21 cellular contexts compared by ENCODE assay signal in the genomic region with DNA sequence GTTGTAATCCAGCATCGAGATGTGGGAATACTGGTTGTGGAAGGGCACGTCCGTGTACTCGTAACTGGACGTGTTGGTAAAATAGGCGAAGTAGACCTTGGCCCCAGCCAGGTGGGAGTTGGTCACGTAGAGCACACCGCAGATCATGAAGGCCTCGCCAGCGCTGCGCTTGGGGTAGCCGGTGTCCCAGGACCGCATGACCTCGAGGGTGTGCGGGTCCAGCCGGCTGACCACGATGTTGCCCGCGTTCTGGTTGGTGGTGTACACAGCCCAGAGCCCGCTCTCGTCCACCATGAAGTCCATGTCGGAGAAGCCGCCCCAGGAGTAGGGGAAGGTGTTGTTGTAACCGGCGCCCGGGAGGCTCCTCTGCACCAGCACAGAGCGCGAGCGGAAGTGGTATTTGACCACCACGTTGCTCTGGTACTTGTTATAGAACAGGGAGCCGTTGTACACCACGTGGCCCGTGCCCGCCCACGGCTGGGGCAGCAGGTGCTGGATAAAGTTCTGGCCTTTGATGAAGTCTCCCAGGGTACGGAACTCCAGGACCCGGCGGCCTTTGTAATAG. TPM values are rescaled to one million over a fixed set of nuclear protein-coding genes. Genes with fewer than 3 reads are reported as not detected.
A peak's percentile ranks its signal among the peaks of the same experiment; 100 is the strongest.
DNase-seq lines count a peak whose midpoint lies in the region; ATAC-seq, FAIRE-seq and TF ChIP-seq lines count a peak whose summit lies in the region.
"Had no signal": no experiment of that assay in that cellular context is flagged by ENCODE, and none has a peak within 500 bp of the region (broad histone marks: within the 10 kb centered on the region; RNA-seq: fewer than 3 reads in every experiment).

No MANE protein-coding gene starts in this region.

- H3K9me3 Mint-ChIP-seq in T-cell (no peaks in the 10 kb centered on the region), endodermal cell (no peaks in the 10 kb centered on the region)
- H3K9me3 Mint-ChIP-seq in activated naive CD4-positive, alpha-beta T cell treated with anti-CD3 and anti-CD28 coated beads for 36 hours, result no peaks in the 10 kb centered on the region

- in situ Hi-C loops in HepG2 (cut with HindIII; ENCODE audit: extremely low pct_ligation_motif_present, low pct_unique_long_range_greater_than_20kb), result no loop called here

- H4K20me1 ChIP-seq in HepG2 (ENCODE audit: insufficient read depth, low read length), result no peaks in the 10 kb centered on the region

- H3K79me2 ChIP-seq in HepG2 (ENCODE audit: insufficient read depth, low read length), result no peaks in the 10 kb centered on the region

- H3K27me3 ChIP-seq in HepG2 (ENCODE audit: control insufficient read depth in 1 of 2, insufficient read depth in 2 of 2, low read length in 2 of 2), result no peaks in the 10 kb centered on the region
- H3K27me3 ChIP-seq in right lobe of liver, result no peaks in the 10 kb centered on the region
- no peaks in the 10 kb centered on the region for H3K27me3 ChIP-seq in endodermal cell (ENCODE audit: control insufficient read depth, insufficient read depth, low read length, poor library complexity, severe bottlenecking)
- H3K27me3 ChIP-seq in thyroid gland, result no peaks in the 10 kb centered on the region
- H3K27me3 ChIP-seq: BLaER1 treated with 17β-estradiol and CSF1 and Interleukin-3, amounts not matched to agents 10 nM and 100 nM; SJCRH30 had no signal

- TF ChIP-seq POLR2A in HepG2 (IDR thresholded peaks at IDR 0.05; ENCODE audit: insufficient read depth in 1 of 2, low read depth in 2 of 2, low read length in 2 of 2), result no peak
- TF ChIP-seq POLR2A in right lobe of liver (IDR thresholded peaks at IDR 0.05), result no peak
- no peak for TF ChIP-seq POLR2A in thyroid gland (IDR thresholded peaks at IDR 0.05)

- H3K4me1 ChIP-seq in HepG2 (ENCODE audit: insufficient read depth, low read length) (peaks cover 34% of the 10 kb centered on the region), right lobe of liver (no peaks in the 10 kb centered on the region), endodermal cell (ENCODE audit: control insufficient read depth, insufficient read depth, low read length) (no peaks in the 10 kb centered on the region), thyroid gland (no peaks in the 10 kb centered on the region)
- H3K4me1 ChIP-seq: SJCRH30 had no signal

- H3K9ac ChIP-seq in HepG2 (ENCODE audit: insufficient read depth, low read depth, low read length) (no peak overlapping the region), endodermal cell (ENCODE audit: extremely low read depth, low read length, poor library complexity, severe bottlenecking) (no peak overlapping the region)
- H3K9ac ChIP-seq: BLaER1 treated with 17β-estradiol and CSF1 and Interleukin-3, amounts not matched to agents 10 nM and 100 nM had no signal

- intact Hi-C loops in HepG2 (cut with micrococcal nuclease; ENCODE audit: unreplicated experiment) (no loop called here), right lobe of liver (cut with DNase I) (no loop called here), thyroid gland (cut with DNase I) (no loop called here)
- intact Hi-C loops in activated naive CD4-positive, alpha-beta T cell treated with anti-CD3 and anti-CD28 coated beads for 36 hours (cut with micrococcal nuclease), result no loop called here

- peaks cover 0 to 2% of the 10 kb centered on the region in 2 experiments; a peak in 1 of 5 replicates for H3K36me3 ChIP-seq in HepG2 (replicated peaks in 1 of 2; ENCODE audit: control insufficient read depth in 1 of 2, insufficient read depth in 2 of 2, low read length in 2 of 2)
- no peaks in the 10 kb centered on the region for H3K36me3 ChIP-seq in right lobe of liver
- peaks cover 6% of the 10 kb centered on the region for H3K36me3 ChIP-seq in endodermal cell (ENCODE audit: control insufficient read depth, insufficient read depth, low read length)
- no peaks in the 10 kb centered on the region for H3K36me3 ChIP-seq in thyroid gland
- H3K36me3 ChIP-seq: SJCRH30 had no signal

- CTCF ChIA-PET in HepG2 (lab: Yijun Ruan, JAX; ENCODE audit: low intra/inter-chr PET ratio, low total read pairs), result no interaction called here
- CTCF ChIA-PET in T-cell (lab: Charles Lee), result no interaction called here
- CTCF ChIA-PET in activated naive CD4-positive, alpha-beta T cell treated with anti-CD3 and anti-CD28 coated beads for 36 hours (lab: Charles Lee), result no interaction called here

- H3K27ac Mint-ChIP-seq in T-cell, result peak overlapping the region; percentile 8 to 28
- peak overlapping the region; percentile 44 for H3K27ac Mint-ChIP-seq in endodermal cell
- H3K27ac Mint-ChIP-seq in activated naive CD4-positive, alpha-beta T cell treated with anti-CD3 and anti-CD28 coated beads for 36 hours, result no peak overlapping the region
- H3K27ac Mint-ChIP-seq: HFFc6 had no signal

- TF ChIP-seq EP300 in HepG2 (IDR thresholded peaks at IDR 0.05; ENCODE audit: low read depth in 2 of 2, low read length in 2 of 2) (no peak), HepG2 (CRISPR knock-in tag; IDR thresholded peaks at IDR 0.05; ENCODE audit: borderline replicate concordance) (no peak)

- POLR2A ChIA-PET in HepG2 (lab: Yijun Ruan, JAX) (no interaction called here), T-cell (lab: Charles Lee) (no interaction called here)

- TF ChIP-seq CTCF in HepG2 (CRISPR knock-in tag; IDR thresholded peaks at IDR 0.05) (no peak), right lobe of liver (IDR thresholded peaks at IDR 0.05) (no peak), endodermal cell (conservative IDR thresholded peaks at IDR 0.05) (no peak), thyroid gland (IDR thresholded peaks at IDR 0.05) (no peak)

- no peak overlapping the region for H3K4me2 ChIP-seq in HepG2 (ENCODE audit: low read depth, low read length)
- H3K4me2 ChIP-seq: BLaER1 treated with 17β-estradiol and CSF1 and Interleukin-3, amounts not matched to agents 10 nM and 100 nM had no signal

- WGBS in HepG2 (ENCODE audit: low lambda C conversion rate), result 98% methylated on average over 31 of the region's 38 CpGs
- WGBS in right lobe of liver (ENCODE audit: insufficient coverage, low coverage, low lambda C conversion rate, missing lambda C conversion rate), result no CpG with 5 or more reads among the region's 38 CpGs
- WGBS in endodermal cell (ENCODE audit: insufficient coverage in 1 of 2, insufficient read length in 1 of 2), 2 experiments, result 95 to 96% methylated on average over 36 to 38 of the region's 38 CpGs
- 95% methylated on average over 16 to 37 of the region's 38 CpGs for WGBS in thyroid gland, 2 donors

- no peak for TF ChIP-seq RAD21 in HepG2 (CRISPR knock-in tag; IDR thresholded peaks at IDR 0.05)

- ATAC-seq in HepG2 (no peak), right lobe of liver (no peak), T-cell (replicated peaks in 1 of 4) (no peak)

- H3K9me3 ChIP-seq in HepG2 (ENCODE audit: low read length), result no peaks in the 10 kb centered on the region
- H3K9me3 ChIP-seq in right lobe of liver, result no peaks in the 10 kb centered on the region
- no peaks in the 10 kb centered on the region for H3K9me3 ChIP-seq in endodermal cell (ENCODE audit: control insufficient read depth, low read length)
- H3K9me3 ChIP-seq in thyroid gland, result no peaks in the 10 kb centered on the region
- H3K9me3 ChIP-seq: BLaER1 treated with 17β-estradiol and CSF1 and Interleukin-3, amounts not matched to agents 10 nM and 100 nM; SJCRH30 had no signal

- H3K27ac ChIP-seq in HepG2 (ENCODE audit: extremely low read length, insufficient read depth, low read length) (peak overlapping the region; percentile 34), right lobe of liver (no peak overlapping the region), endodermal cell (ENCODE audit: low read depth, low read length) (no peak overlapping the region), thyroid gland (no peak overlapping the region)
- H3K27ac ChIP-seq: BLaER1 treated with 17β-estradiol and CSF1 and Interleukin-3, amounts not matched to agents 10 nM and 100 nM; SJCRH30 had no signal

- no peak overlapping the region for H3K4me3 ChIP-seq in HepG2 (replicated peaks in 1 of 3; ENCODE audit: insufficient read depth in 1 of 3, low read depth in 2 of 3, low read length in 3 of 3)
- H3K4me3 ChIP-seq in right lobe of liver, result no peak overlapping the region
- no peak overlapping the region for H3K4me3 ChIP-seq in endodermal cell (ENCODE audit: low read length)
- H3K4me3 ChIP-seq in thyroid gland (replicated peaks in 1 of 3), result no peak overlapping the region
- H3K4me3 ChIP-seq: BLaER1 treated with 17β-estradiol and CSF1 and Interleukin-3, amounts not matched to agents 10 nM and 100 nM; SJCRH30 had no signal

- BruUV-seq in HepG2 (replicated peaks; lab: Mats Ljungman, UMichigan), result no TSS peak

- no peak for FAIRE-seq in HepG2 (lab: Jason Lieb, UNC)
- FAIRE-seq: A204.1, D721Med, GM12892, GM18507 had no signal

- no peak overlapping the region for H2AFZ ChIP-seq in HepG2 (ENCODE audit: low read length)

- H3K4me1 Mint-ChIP-seq in T-cell, result peaks cover 57 to 74% (median 57%) of the 10 kb centered on the region in 3 donors
- peaks cover 3% of the 10 kb centered on the region for H3K4me1 Mint-ChIP-seq in endodermal cell
- peaks cover 40% of the 10 kb centered on the region for H3K4me1 Mint-ChIP-seq in activated naive CD4-positive, alpha-beta T cell treated with anti-CD3 and anti-CD28 coated beads for 36 hours (ENCODE audit: low read depth)

- no peak for DNase-seq in HepG2 (ENCODE audit: low spot score)
- no peak for DNase-seq in right lobe of liver
- no peak for DNase-seq in T-cell
- no peak for DNase-seq in endodermal cell
- no peak for DNase-seq in thyroid gland
- DNase-seq in amniotic stem cell (lab: John Stamatoyannopoulos, UW), result no peak
- no peak for DNase-seq in activated naive CD4-positive, alpha-beta T cell treated with anti-CD3 and anti-CD28 coated beads for 36 hours
- no peak for DNase-seq in midbrain (lab: John Stamatoyannopoulos, UW)
- DNase-seq: HFFc6, Karpas-422, NCI-H1417 treated with DMSO at 0.1 percent for 48 hours, NCI-H187 treated with DMSO at 0.1 percent for 48 hours, NCI-H226, NCI-H524 treated with DMSO at 0.1 percent for 48 hours, RPMI8226, SJCRH30 had no signal

- no peaks in the 10 kb centered on the region for H3K27me3 Mint-ChIP-seq in T-cell
- H3K27me3 Mint-ChIP-seq in endodermal cell (ENCODE audit: insufficient read depth), result no peaks in the 10 kb centered on the region
- H3K27me3 Mint-ChIP-seq in activated naive CD4-positive, alpha-beta T cell treated with anti-CD3 and anti-CD28 coated beads for 36 hours (ENCODE audit: low read depth), result no peaks in the 10 kb centered on the region

- H3K4me3 Mint-ChIP-seq in T-cell (peak overlapping the region in 1 of 3 donors; percentile 1), endodermal cell (no peak overlapping the region)
- H3K4me3 Mint-ChIP-seq in activated naive CD4-positive, alpha-beta T cell treated with anti-CD3 and anti-CD28 coated beads for 36 hours, result no peak overlapping the region
- H3K4me3 Mint-ChIP-seq: HFFc6 had no signal

- peaks cover 15% of the 10 kb centered on the region for H3K36me3 Mint-ChIP-seq in T-cell
- peaks cover 27% of the 10 kb centered on the region for H3K36me3 Mint-ChIP-seq in endodermal cell (ENCODE audit: low read depth)
- H3K36me3 Mint-ChIP-seq in activated naive CD4-positive, alpha-beta T cell treated with anti-CD3 and anti-CD28 coated beads for 36 hours (ENCODE audit: low read depth), result peaks cover 3% of the 10 kb centered on the region

RNA-seq across cellular contexts. Expression of a gene that starts 19.2 kb away (rescaled TPM):
- total RNA-seq in HepG2 (2016; rRNA removed; fragmentation: Illumina TruSeq; extraction: Trizol) (67.3 and 72.0 TPM in 2 replicates), right lobe of liver (10 to 100 TPM; 19.9 to 54.5 (median 24.8) TPM), T-cell (10 to 100 TPM; 49.4 to 92.6 (median 79.4) TPM), endodermal cell (100 to 1,000 TPM in 1 of 2 donors, 10 to 100 TPM in 1; 92.4 to 101 TPM), thyroid gland (10 to 100 TPM; 50.0 to 98.0 (median 72.3) TPM)
- total RNA-seq in HepG2 (2016; cell fraction: cytosol; rRNA removed; fragmentation: Illumina TruSeq; extraction: Trizol; ENCODE audit: low read depth), result 25.2 and 25.3 TPM in 2 replicates
- total RNA-seq in HepG2 (2016; cell fraction: insoluble cytoplasmic fraction; rRNA removed; fragmentation: Illumina TruSeq; extraction: Trizol), result 65.2 and 75.0 TPM in 2 replicates
- total RNA-seq in HepG2 (2016; cell fraction: membrane; rRNA removed; fragmentation: Illumina TruSeq; extraction: Trizol), result 37.0 and 38.0 TPM in 2 replicates
- total RNA-seq in HepG2 (2016; cell fraction: nucleus; rRNA removed; fragmentation: Illumina TruSeq; extraction: Trizol), result 27.3 and 31.0 TPM in 2 replicates
- polyA plus RNA-seq in HepG2 (2011; rRNA removed), result 31.9 and 43.2 TPM in 2 replicates
- polyA plus RNA-seq in HepG2 (2011; cell fraction: cytosol; rRNA removed), result 39.4 and 64.9 TPM in 2 replicates
- polyA plus RNA-seq in HepG2 (2011; cell fraction: nucleus; rRNA removed), result 44.7 and 53.7 TPM in 2 replicates
- 19.6 and 20.3 TPM in 2 replicates for polyA plus RNA-seq in HepG2 (2012)
- polyA plus RNA-seq in HepG2 (2016; cell fraction: cytosol; fragmentation: Illumina TruSeq; extraction: Trizol; ENCODE audit: low read depth), result 20.1 and 20.5 TPM in 2 replicates
- 61.0 and 62.9 TPM in 2 replicates for polyA plus RNA-seq in HepG2 (2016; cell fraction: insoluble cytoplasmic fraction; fragmentation: Illumina TruSeq; extraction: Trizol; ENCODE audit: low read depth)
- 30.3 TPM in 2 replicates for polyA plus RNA-seq in HepG2 (2016; cell fraction: membrane; fragmentation: Illumina TruSeq; extraction: Trizol; ENCODE audit: low read depth)
- 55.0 and 61.1 TPM in 2 replicates for polyA plus RNA-seq in HepG2 (2016; cell fraction: nucleus; fragmentation: Illumina TruSeq; extraction: Trizol; ENCODE audit: insufficient read depth, low read depth)
- polyA minus RNA-seq in HepG2 (2011; rRNA and poly(A)+ RNA removed; ENCODE audit: low replicate concordance), result 15.9 and 27.0 TPM in 2 replicates
- polyA minus RNA-seq in HepG2 (2011; cell fraction: cytosol; rRNA and poly(A)+ RNA removed), result 10.9 and 16.1 TPM in 2 replicates
- 6.3 and 7.9 TPM in 2 replicates for polyA minus RNA-seq in HepG2 (2011; cell fraction: nucleus; rRNA and poly(A)+ RNA removed)
- 84.6 TPM for polyA plus RNA-seq in endodermal cell (2013, experiment 1 of 2)
- polyA plus RNA-seq in endodermal cell (2013, experiment 2 of 2), result 87.0 TPM
- 10 to 100 TPM; 84.5 to 88.1 TPM for total RNA-seq in activated naive CD4-positive, alpha-beta T cell treated with anti-CD3 and anti-CD28 coated beads for 36 hours

RNA-seq across cellular contexts. Expression of a gene that starts 26.6 kb away (rescaled TPM):
- total RNA-seq in HepG2 (2016; rRNA removed; fragmentation: Illumina TruSeq; extraction: Trizol) (373 and 382 TPM in 2 replicates), right lobe of liver (100 to 1,000 TPM; 152 to 303 (median 168) TPM), T-cell (100 to 1,000 TPM; 205 to 228 (median 215) TPM), endodermal cell (100 to 1,000 TPM; 415 to 506 TPM), thyroid gland (100 to 1,000 TPM; 141 to 743 (median 475) TPM)
- 139 and 172 TPM in 2 replicates for total RNA-seq in HepG2 (2016; cell fraction: cytosol; rRNA removed; fragmentation: Illumina TruSeq; extraction: Trizol; ENCODE audit: low read depth)
- 375 and 403 TPM in 2 replicates for total RNA-seq in HepG2 (2016; cell fraction: insoluble cytoplasmic fraction; rRNA removed; fragmentation: Illumina TruSeq; extraction: Trizol)
- total RNA-seq in HepG2 (2016; cell fraction: membrane; rRNA removed; fragmentation: Illumina TruSeq; extraction: Trizol), result 186 and 246 TPM in 2 replicates
- 155 and 174 TPM in 2 replicates for total RNA-seq in HepG2 (2016; cell fraction: nucleus; rRNA removed; fragmentation: Illumina TruSeq; extraction: Trizol)
- polyA plus RNA-seq in HepG2 (2011; rRNA removed), result 427 and 487 TPM in 2 replicates
- 507 and 557 TPM in 2 replicates for polyA plus RNA-seq in HepG2 (2011; cell fraction: cytosol; rRNA removed)
- 178 and 205 TPM in 2 replicates for polyA plus RNA-seq in HepG2 (2011; cell fraction: nucleus; rRNA removed)
- polyA plus RNA-seq in HepG2 (2012), result 308 and 326 TPM in 2 replicates
- 140 and 221 TPM in 2 replicates for polyA plus RNA-seq in HepG2 (2016; cell fraction: cytosol; fragmentation: Illumina TruSeq; extraction: Trizol; ENCODE audit: low read depth)
- polyA plus RNA-seq in HepG2 (2016; cell fraction: insoluble cytoplasmic fraction; fragmentation: Illumina TruSeq; extraction: Trizol; ENCODE audit: low read depth), result 360 and 409 TPM in 2 replicates
- 156 and 243 TPM in 2 replicates for polyA plus RNA-seq in HepG2 (2016; cell fraction: membrane; fragmentation: Illumina TruSeq; extraction: Trizol; ENCODE audit: low read depth)
- 294 and 307 TPM in 2 replicates for polyA plus RNA-seq in HepG2 (2016; cell fraction: nucleus; fragmentation: Illumina TruSeq; extraction: Trizol; ENCODE audit: insufficient read depth, low read depth)
- polyA minus RNA-seq in HepG2 (2011; rRNA and poly(A)+ RNA removed; ENCODE audit: low replicate concordance), result 47.1 and 96.5 TPM in 2 replicates
- 33.3 and 39.4 TPM in 2 replicates for polyA minus RNA-seq in HepG2 (2011; cell fraction: cytosol; rRNA and poly(A)+ RNA removed)
- 21.3 and 28.2 TPM in 2 replicates for polyA minus RNA-seq in HepG2 (2011; cell fraction: nucleus; rRNA and poly(A)+ RNA removed)
- polyA plus RNA-seq in endodermal cell (2013, experiment 1 of 2), result 627 TPM
- polyA plus RNA-seq in endodermal cell (2013, experiment 2 of 2), result 623 TPM
- total RNA-seq in activated naive CD4-positive, alpha-beta T cell treated with anti-CD3 and anti-CD28 coated beads for 36 hours, result 100 to 1,000 TPM; 287 to 298 TPM

RNA-seq across cellular contexts. Expression of a gene that starts 35.5 kb away (rescaled TPM):
- total RNA-seq in HepG2 (2016; rRNA removed; fragmentation: Illumina TruSeq; extraction: Trizol) (19.0 and 20.4 TPM in 2 replicates), right lobe of liver (10 to 100 TPM in 4 of 6 experiments, 1 to 10 TPM in 2; 9.8 to 18.4 (median 10.9) TPM), T-cell (10 to 100 TPM; 31.5 to 37.7 (median 35.0) TPM), endodermal cell (10 to 100 TPM; 28.3 to 28.8 TPM), thyroid gland (10 to 100 TPM; 16.7 to 37.1 (median 20.7) TPM)
- 6.1 and 6.2 TPM in 2 replicates for total RNA-seq in HepG2 (2016; cell fraction: cytosol; rRNA removed; fragmentation: Illumina TruSeq; extraction: Trizol; ENCODE audit: low read depth)
- total RNA-seq in HepG2 (2016; cell fraction: insoluble cytoplasmic fraction; rRNA removed; fragmentation: Illumina TruSeq; extraction: Trizol), result 15.4 and 21.7 TPM in 2 replicates
- total RNA-seq in HepG2 (2016; cell fraction: membrane; rRNA removed; fragmentation: Illumina TruSeq; extraction: Trizol), result 9.7 and 12.3 TPM in 2 replicates
- 18.7 and 20.1 TPM in 2 replicates for total RNA-seq in HepG2 (2016; cell fraction: nucleus; rRNA removed; fragmentation: Illumina TruSeq; extraction: Trizol)
- polyA plus RNA-seq in HepG2 (2011; rRNA removed), result 23.1 and 30.1 TPM in 2 replicates
- polyA plus RNA-seq in HepG2 (2011; cell fraction: cytosol; rRNA removed), result 15.4 and 23.3 TPM in 2 replicates
- 56.0 and 59.0 TPM in 2 replicates for polyA plus RNA-seq in HepG2 (2011; cell fraction: nucleus; rRNA removed)
- 17.5 and 22.5 TPM in 2 replicates for polyA plus RNA-seq in HepG2 (2012)
- 2.6 and 3.8 TPM in 2 replicates for polyA plus RNA-seq in HepG2 (2016; cell fraction: cytosol; fragmentation: Illumina TruSeq; extraction: Trizol; ENCODE audit: low read depth)
- 21.5 and 27.0 TPM in 2 replicates for polyA plus RNA-seq in HepG2 (2016; cell fraction: insoluble cytoplasmic fraction; fragmentation: Illumina TruSeq; extraction: Trizol; ENCODE audit: low read depth)
- polyA plus RNA-seq in HepG2 (2016; cell fraction: membrane; fragmentation: Illumina TruSeq; extraction: Trizol; ENCODE audit: low read depth), result 7.6 and 8.6 TPM in 2 replicates
- polyA plus RNA-seq in HepG2 (2016; cell fraction: nucleus; fragmentation: Illumina TruSeq; extraction: Trizol; ENCODE audit: insufficient read depth, low read depth), result 35.6 and 40.1 TPM in 2 replicates
- polyA minus RNA-seq in HepG2 (2011; rRNA and poly(A)+ RNA removed; ENCODE audit: low replicate concordance), result 9.7 and 38.5 TPM in 2 replicates
- 10.0 and 11.3 TPM in 2 replicates for polyA minus RNA-seq in HepG2 (2011; cell fraction: cytosol; rRNA and poly(A)+ RNA removed)
- 25.1 and 28.3 TPM in 2 replicates for polyA minus RNA-seq in HepG2 (2011; cell fraction: nucleus; rRNA and poly(A)+ RNA removed)
- 27.8 TPM for polyA plus RNA-seq in endodermal cell (2013, experiment 1 of 2)
- polyA plus RNA-seq in endodermal cell (2013, experiment 2 of 2), result 26.3 TPM
- total RNA-seq in activated naive CD4-positive, alpha-beta T cell treated with anti-CD3 and anti-CD28 coated beads for 36 hours, result 10 to 100 TPM; 17.5 to 19.8 TPM
